31 cellular contexts compared by ENCODE assay signal in genomic region chr7:73376671-73377412, GRCh38. TPM values are rescaled to one million over a fixed set of nuclear protein-coding genes. Genes with fewer than 3 reads are reported as not detected.
"Had no signal": no experiment of that assay in that cellular context is flagged by ENCODE, and none has a peak within 500 bp of the region (broad histone marks: within the 10 kb centered on the region; RNA-seq: fewer than 3 reads in every experiment).

No MANE protein-coding gene starts in this region.

- H3K27ac Mint-ChIP-seq: dendritic cell treated with granulocyte-macrophage colony-stimulating factor and Interleukin-4, amounts not matched to agents 40 ng/mL and 50 ng/mL, for 4 days; endodermal cell; memory B cell; natural killer cell treated with Interleukin-12 subunit alpha and Interleukin-12 subunit beta and Interleukin-15 and Interleukin-18, amount 100 ng/mL, for 72 hours; stimulated activated memory B cell treated with anti-CD40 and anti-IgM and Interleukin-4, amounts not matched to agents 10 μg/mL and 1 μg/mL and 100 μg/mL, for 72 hours had no signal

- H3K4me1 Mint-ChIP-seq: endodermal cell, neural crest cell had no signal

- ATAC-seq: esophagus mucosa, gastrocnemius medialis, mucosa of descending colon had no signal

- DNase-seq: effector CD8-positive, alpha-beta T cell; endodermal cell; foreskin fibroblast; gastrocnemius medialis; kidney; mucosa of descending colon; naive B cell; spleen; stimulated activated CD4-positive, alpha-beta T cell treated with anti-CD3 and anti-CD28 coated beads, Interleukin-4, amount 100 ng/mL, for 4 hours; stomach; thyroid gland; trophoblast cell had no signal

- H3K9me3 ChIP-seq: gastrocnemius medialis, mucosa of descending colon, prostate gland, right atrium auricular region, spleen, stomach, thyroid gland had no signal

- H3K27me3 ChIP-seq: thyroid gland had no signal

- H3K4me3 Mint-ChIP-seq: dendritic cell treated with granulocyte-macrophage colony-stimulating factor and Interleukin-4, amounts not matched to agents 40 ng/mL and 50 ng/mL, for 4 days; endodermal cell; memory B cell; natural killer cell treated with Interleukin-12 subunit alpha and Interleukin-12 subunit beta and Interleukin-15 and Interleukin-18, amount 100 ng/mL, for 72 hours; neural crest cell; stimulated activated memory B cell treated with anti-CD40 and anti-IgM and Interleukin-4, amounts not matched to agents 10 μg/mL and 1 μg/mL and 100 μg/mL, for 72 hours had no signal

- H3K9me3 Mint-ChIP-seq: dendritic cell treated with granulocyte-macrophage colony-stimulating factor and Interleukin-4, amounts not matched to agents 40 ng/mL and 50 ng/mL, for 4 days; endodermal cell; memory B cell; natural killer cell treated with Interleukin-12 subunit alpha and Interleukin-12 subunit beta and Interleukin-15 and Interleukin-18, amount 100 ng/mL, for 72 hours; neural crest cell had no signal

- H3K4me3 ChIP-seq: gastrocnemius medialis, lung, mucosa of descending colon, prostate gland, skin epidermis, thyroid gland had no signal

- H3K36me3 Mint-ChIP-seq: memory B cell; naive B cell; natural killer cell treated with Interleukin-12 subunit alpha and Interleukin-12 subunit beta and Interleukin-15 and Interleukin-18, amount 100 ng/mL, for 72 hours; stimulated activated memory B cell treated with anti-CD40 and anti-IgM and Interleukin-4, amounts not matched to agents 10 μg/mL and 1 μg/mL and 100 μg/mL, for 72 hours had no signal

- H3K27ac ChIP-seq: epithelial cell of prostate, gastrocnemius medialis, prostate gland, right atrium auricular region, skin epidermis, stomach, thyroid gland had no signal

- H3K4me1 ChIP-seq: gastrocnemius medialis, prostate gland, right atrium auricular region, thyroid gland had no signal

- H3K36me3 ChIP-seq: gastrocnemius medialis, prostate gland, right atrium auricular region, spleen, stomach, thyroid gland had no signal

RNA-seq across cellular contexts. Expression of gene FKBP6, which starts 48.9 kb away (rescaled TPM):
- total RNA-seq: cerebellum; endodermal cell; esophagus mucosa; gastrocnemius medialis; glomerular endothelial cell; left lobe of liver; liver; mucosa of descending colon; natural killer cell treated with Interleukin-12 subunit alpha and Interleukin-12 subunit beta and Interleukin-15 and Interleukin-18, amount 100 ng/mL, for 72 hours; neural crest cell; osteocyte; right atrium auricular region; spleen; stomach; subcutaneous adipose tissue; urinary bladder had no signal

RNA-seq across cellular contexts. Expression of gene TRIM50, which starts 49.0 kb away (rescaled TPM):
- total RNA-seq: cerebellum; esophagus mucosa; glomerular endothelial cell; left lobe of liver; natural killer cell treated with Interleukin-12 subunit alpha and Interleukin-12 subunit beta and Interleukin-15 and Interleukin-18, amount 100 ng/mL, for 72 hours; neural crest cell; osteocyte; right atrium auricular region; temporal lobe had no signal
